ENCODE assay signal across 12 cellular contexts in genomic region chr7:121451367-121452073, GRCh38.
"Had no signal": no experiment of that assay in that cellular context is flagged by ENCODE, and none has a peak within 500 bp of the region (broad histone marks: within the 10 kb centered on the region; RNA-seq: fewer than 3 reads in every experiment).

No MANE protein-coding gene starts in this region.

- H3K36me3 Mint-ChIP-seq: activated naive CD4-positive, alpha-beta T cell treated with anti-CD3 and anti-CD28 coated beads, Interleukin-2, amount 50 U/mL, for 72 hours; natural killer cell treated with Interleukin-12 subunit alpha and Interleukin-12 subunit beta and Interleukin-15 and Interleukin-18, amount 100 ng/mL, for 72 hours had no signal

- H3K27ac ChIP-seq: cardiac muscle cell, tibial artery, VCaP had no signal

- DNase-seq: activated CD4-positive, alpha-beta memory T cell treated with anti-CD3 and anti-CD28 coated beads, Interleukin-2, amount 10 ng/mL, durations not matched to agents 7 days and 5 days; activated gamma-delta T cell; activated T-cell treated with anti-CD3 and anti-CD28 coated beads, Interleukin-2, amount 50 U/mL, for 48 hours; kidney glomerular epithelial cell; mesendoderm; stimulated activated CD4-positive, alpha-beta T cell treated with anti-CD3 and anti-CD28 coated beads, Interleukin-12 subunit alpha, Interleukin-12 subunit beta, amount 100 ng/mL, for 4 hours; stimulated activated CD4-positive, alpha-beta T cell treated with anti-CD3 and anti-CD28 coated beads, Interleukin-2, amount 100 ng/mL, for 24 hours; tibial artery had no signal

- H3K27ac Mint-ChIP-seq: activated CD4-positive, alpha-beta memory T cell treated with anti-CD3 and anti-CD28 coated beads, Interleukin-2, amount 10 ng/mL, durations not matched to agents 7 days and 5 days; activated naive CD4-positive, alpha-beta T cell treated with anti-CD3 and anti-CD28 coated beads, Interleukin-2, amount 50 U/mL, for 72 hours; natural killer cell treated with Interleukin-12 subunit alpha and Interleukin-12 subunit beta and Interleukin-15 and Interleukin-18, amount 100 ng/mL, for 72 hours had no signal

- H3K27me3 Mint-ChIP-seq: natural killer cell treated with Interleukin-12 subunit alpha and Interleukin-12 subunit beta and Interleukin-15 and Interleukin-18, amount 100 ng/mL, for 72 hours had no signal

- ATAC-seq: activated naive CD4-positive, alpha-beta T cell treated with anti-CD3 and anti-CD28 coated beads, Interleukin-2, amount 50 U/mL, for 72 hours; natural killer cell treated with Interleukin-12 subunit alpha and Interleukin-12 subunit beta and Interleukin-15 and Interleukin-18, amount 100 ng/mL, for 72 hours had no signal

- H3K4me3 ChIP-seq: cardiac muscle cell, tibial artery had no signal

- H3K4me3 Mint-ChIP-seq: activated CD4-positive, alpha-beta memory T cell treated with anti-CD3 and anti-CD28 coated beads, Interleukin-2, amount 10 ng/mL, durations not matched to agents 7 days and 5 days; natural killer cell treated with Interleukin-12 subunit alpha and Interleukin-12 subunit beta and Interleukin-15 and Interleukin-18, amount 100 ng/mL, for 72 hours had no signal

- H3K9me3 Mint-ChIP-seq: natural killer cell treated with Interleukin-12 subunit alpha and Interleukin-12 subunit beta and Interleukin-15 and Interleukin-18, amount 100 ng/mL, for 72 hours had no signal
